In the genomic region with DNA sequence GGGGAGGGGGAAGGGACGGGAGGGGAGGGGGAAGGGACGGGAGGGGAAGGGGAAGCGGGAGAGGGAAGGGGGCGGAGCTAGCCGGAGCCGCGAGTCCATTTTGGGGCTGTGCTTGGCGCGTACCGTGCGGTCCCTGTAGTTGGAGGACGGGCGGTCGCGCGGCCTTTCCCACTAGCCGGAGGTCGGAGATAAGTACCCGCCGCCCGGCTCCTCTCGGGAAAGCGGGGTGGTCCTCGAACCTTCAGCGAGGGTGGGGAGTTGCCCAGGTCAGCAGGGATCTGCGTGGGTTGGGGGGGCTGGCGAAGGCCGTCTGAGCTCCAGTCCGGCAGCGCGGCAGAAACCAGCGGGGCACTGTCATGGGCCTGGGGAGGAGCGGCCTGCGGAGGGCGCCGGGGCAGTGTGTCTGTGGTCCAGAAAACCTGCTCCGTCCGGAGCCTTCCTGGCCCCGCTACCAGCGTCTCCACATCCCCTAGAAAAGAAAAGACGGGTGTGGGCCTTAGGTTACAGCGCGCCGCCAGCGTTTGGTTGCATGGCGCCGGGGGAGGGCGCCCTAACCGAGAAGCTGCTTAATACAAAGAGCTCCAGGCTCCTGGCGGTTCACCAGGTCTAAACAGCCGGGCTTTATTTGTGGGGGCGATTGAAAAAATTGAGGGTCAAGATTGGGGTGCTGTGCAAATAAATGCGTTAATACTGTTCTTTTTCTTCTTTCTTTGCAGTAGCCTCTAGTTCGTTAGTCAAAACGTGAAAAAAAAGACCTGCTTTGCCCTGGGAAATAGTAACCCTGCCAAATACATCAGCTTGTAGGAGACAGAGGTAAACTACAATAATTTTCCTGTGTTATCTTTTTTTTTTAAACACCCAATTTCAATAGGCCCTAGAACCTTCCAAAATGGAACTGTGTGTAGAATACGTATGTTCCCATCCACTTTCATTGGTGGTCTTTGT, we compare ENCODE assay signal across 8 cellular contexts. TPM values are rescaled to one million over a fixed set of nuclear protein-coding genes. Genes with fewer than 3 reads are reported as not detected.
DNase-seq lines count a peak whose midpoint lies in the region; ATAC-seq and TF ChIP-seq lines count a peak whose summit lies in the region.

A gene with protein sequence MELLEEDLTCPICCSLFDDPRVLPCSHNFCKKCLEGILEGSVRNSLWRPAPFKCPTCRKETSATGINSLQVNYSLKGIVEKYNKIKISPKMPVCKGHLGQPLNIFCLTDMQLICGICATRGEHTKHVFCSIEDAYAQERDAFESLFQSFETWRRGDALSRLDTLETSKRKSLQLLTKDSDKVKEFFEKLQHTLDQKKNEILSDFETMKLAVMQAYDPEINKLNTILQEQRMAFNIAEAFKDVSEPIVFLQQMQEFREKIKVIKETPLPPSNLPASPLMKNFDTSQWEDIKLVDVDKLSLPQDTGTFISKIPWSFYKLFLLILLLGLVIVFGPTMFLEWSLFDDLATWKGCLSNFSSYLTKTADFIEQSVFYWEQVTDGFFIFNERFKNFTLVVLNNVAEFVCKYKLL (plus strand): TSS at position 92 of the 945 bp plus-strand sequence. CDS start 14,899 bp downstream, outside the sequence.

- peak; percentile 79 for TF ChIP-seq POLR2A in GM18951 (IDR thresholded peaks at IDR 0.05; ENCODE audit: extremely low read depth, insufficient read depth, insufficient read length)

- CTCF ChIA-PET in activated CD4-positive, alpha-beta T cell treated with anti-CD3 and anti-CD28 coated beads for 36 hours (lab: Charles Lee), result interaction anchor here (0.6 to 3.8 kb wide), 33 partner anchors 9 to 915 kb away, joined by 3 to 29 read pairs (median 4); a partner anchor contains a TSS

- H3K27ac Mint-ChIP-seq in activated CD4-positive, alpha-beta T cell treated with anti-CD3 and anti-CD28 coated beads for 36 hours, result peak within 1 kb of the TSS; percentile 76

- in situ Hi-C loops in GM18951 (cut with MboI; ENCODE audit: low sequenced_read_pairs, unreplicated experiment), result loop anchor here (25.0 kb wide), 3 partner anchors 815 to 1065 kb away; a partner anchor contains a TSS

- peak; percentile 84 for TF ChIP-seq CTCF in choroid plexus epithelial cell (conservative IDR thresholded peaks at IDR 0.05; ENCODE audit: low read depth, low read length)

- intact Hi-C loops in activated CD4-positive, alpha-beta T cell treated with anti-CD3 and anti-CD28 coated beads for 36 hours (cut with DNase I, micrococcal nuclease), result loop anchor here (1.0 to 5.0 kb wide), 16 partner anchors 61 to 1805 kb away; a partner anchor contains a TSS

- H3K9me3 Mint-ChIP-seq in activated CD4-positive, alpha-beta T cell treated with anti-CD3 and anti-CD28 coated beads for 36 hours (ENCODE audit: low read depth), result no peaks in the 10 kb centered on the region

- H3K4me3 Mint-ChIP-seq in activated CD4-positive, alpha-beta T cell treated with anti-CD3 and anti-CD28 coated beads for 36 hours, result peak within 1 kb of the TSS; percentile 77

- H3K27me3 Mint-ChIP-seq in activated CD4-positive, alpha-beta T cell treated with anti-CD3 and anti-CD28 coated beads for 36 hours, result no peaks in the 10 kb centered on the region

- H3K4me3 ChIP-seq in choroid plexus epithelial cell (ENCODE audit: low read depth, low read length), result peak within 1 kb of the TSS; percentile 88

- peaks cover 23% of the 10 kb centered on the region for H3K36me3 Mint-ChIP-seq in activated CD4-positive, alpha-beta T cell treated with anti-CD3 and anti-CD28 coated beads for 36 hours (ENCODE audit: low read depth)

- peak; percentile 86 for DNase-seq in AG20443 (ENCODE audit: low spot score)
- DNase-seq in NCI-H345 treated with DMSO at 0.1 percent for 48 hours (lab: John Stamatoyannopoulos, UW; ENCODE audit: unreplicated experiment), result peak; percentile 29
- DNase-seq in activated CD4-positive, alpha-beta T cell treated with anti-CD3 and anti-CD28 coated beads for 36 hours, result peak; percentile 90
- DNase-seq in choroid plexus epithelial cell (ENCODE audit: low read depth), result peak; percentile 95
- DNase-seq in kidney tubule cell (ENCODE audit: low spot score), result peak; percentile 91
- DNase-seq in stimulated activated CD4-positive, alpha-beta T cell treated with anti-CD3 and anti-CD28 coated beads, Interleukin-1b, Interleukin-23, amount 100 ng/mL, for 24 hours (ENCODE audit: low read depth in 4 of 4, low spot score in 1 of 4), result peak; percentile 53 to 68 (median 65)

- POLR2A ChIA-PET in activated CD4-positive, alpha-beta T cell treated with anti-CD3 and anti-CD28 coated beads for 36 hours (lab: Charles Lee), result interaction anchor here (0.6 to 1.5 kb wide), 19 partner anchors 17 to 918 kb away, joined by 3 to 16 read pairs (median 5); a partner anchor contains a TSS

- peak; percentile 75 for ATAC-seq in HG03196 (IDR thresholded peaks at IDR 0.05; ENCODE audit: unreplicated experiment)
- ATAC-seq in activated CD4-positive, alpha-beta T cell treated with anti-CD3 and anti-CD28 coated beads for 36 hours, result peak; percentile 86

- H3K4me1 Mint-ChIP-seq in activated CD4-positive, alpha-beta T cell treated with anti-CD3 and anti-CD28 coated beads for 36 hours, result peaks cover 47% of the 10 kb centered on the region

RNA-seq across cellular contexts. Expression of the gene that starts here (rescaled TPM):
- 10 to 100 TPM; 10.6 to 12.9 TPM for total RNA-seq in activated CD4-positive, alpha-beta T cell treated with anti-CD3 and anti-CD28 coated beads for 36 hours

Comparison
In these comparisons a context has a peak if more than half of its experiments do, and no peak if none do; other contexts are left out.
1. Peak in every context shown above with its lines: DNase-seq, ATAC-seq and H3K4me3 ChIP-seq.
2. DNase-seq: peak in every context shown above with its lines; median percentile 95 in choroid plexus epithelial cell; 91 in kidney tubule cell; 90 in activated CD4-positive, alpha-beta T cell treated with anti-CD3 and anti-CD28 coated beads for 36 hours; 86 in AG20443; 65 in stimulated activated CD4-positive, alpha-beta T cell treated with anti-CD3 and anti-CD28 coated beads, Interleukin-1b, Interleukin-23, amount 100 ng/mL, for 24 hours; 29 in NCI-H345 treated with DMSO at 0.1 percent for 48 hours.